In the genomic region with DNA sequence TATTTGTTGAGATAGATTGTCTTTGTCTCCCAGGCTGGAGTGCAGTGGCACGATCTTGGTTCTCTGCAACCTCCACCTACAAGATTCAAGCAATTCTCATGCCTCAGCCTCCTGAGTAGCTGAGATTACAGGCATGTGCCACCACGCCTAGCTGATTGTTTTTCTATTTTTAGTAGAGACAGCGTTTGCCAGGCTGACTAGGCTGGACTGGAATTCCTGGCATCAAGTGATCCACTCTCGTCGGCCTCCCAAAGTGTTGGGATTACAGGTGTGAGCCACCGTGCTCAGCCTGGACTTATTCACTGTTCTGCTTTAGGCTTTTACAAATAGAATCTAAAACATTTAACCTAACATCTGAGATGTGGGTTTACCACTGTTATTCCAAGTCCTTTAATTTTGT, we compare ENCODE assay signal across 19 cellular contexts.
DNase-seq lines count a peak whose midpoint lies in the region; ATAC-seq and TF ChIP-seq lines count a peak whose summit lies in the region.
"Had no signal": no experiment of that assay in that cellular context is flagged by ENCODE, and none has a peak within 500 bp of the region (broad histone marks: within the 10 kb centered on the region; RNA-seq: fewer than 3 reads in every experiment).

No MANE protein-coding gene starts in this region.

- peak; percentile 34 for ATAC-seq in Right ventricle myocardium superior (ENCODE audit: poor library complexity)
- peak; percentile 69 for ATAC-seq in foreskin keratinocyte
- no peak for ATAC-seq in omental fat pad (ENCODE audit: low FRiP score)
- ATAC-seq in GM19328 (IDR thresholded peaks at IDR 0.05; ENCODE audit: unreplicated experiment) = no peak

- no peaks in the 10 kb centered on the region for H3K4me1 ChIP-seq in foreskin keratinocyte
- H3K4me1 ChIP-seq: BLaER1 treated with 17β-estradiol and CSF1 and Interleukin-3, amounts not matched to agents 10 nM and 100 nM; Peyer's patch; SJCRH30 had no signal

- TF ChIP-seq CTCF in foreskin keratinocyte (conservative IDR thresholded peaks at IDR 0.05) (no peak), omental fat pad (IDR thresholded peaks at IDR 0.05) (no peak)

- no peaks in the 10 kb centered on the region for H3K27me3 ChIP-seq in foreskin keratinocyte
- H3K27me3 ChIP-seq: BLaER1 treated with 17β-estradiol and CSF1 and Interleukin-3, amounts not matched to agents 10 nM and 100 nM; Peyer's patch; SJCRH30 had no signal

- DNase-seq in Right ventricle myocardium superior (no peak), cardiac septum (ENCODE audit: low spot score) (no peak), astrocyte of the hippocampus (ENCODE audit: low read depth, low spot score) (peak; percentile 11), foreskin keratinocyte (peak; percentile 26 to 71), SHP77 treated with DMSO at 0.1 percent for 48 hours (lab: John Stamatoyannopoulos, UW) (no peak), KBM-7 (no peak), omental fat pad (ENCODE audit: low spot score) (no peak)
- DNase-seq: 8988T, H9, KG1, MM.1S, NCI-H1105 treated with DMSO at 0.1 percent for 48 hours, NCI-H1930, NCI-H2171, NCI-H82, Peyer's patch, SJCRH30 had no signal

- in situ Hi-C loops in KBM-7 (cut with MboI; ENCODE audit: low pct_unique_long_range_greater_than_20kb, low sequenced_read_pairs) = no loop called here

- no peak overlapping the region for H3K27ac ChIP-seq in foreskin keratinocyte
- H3K27ac ChIP-seq: BLaER1 treated with 17β-estradiol and CSF1 and Interleukin-3, amounts not matched to agents 10 nM and 100 nM; Peyer's patch; SJCRH30 had no signal

- intact Hi-C loops in Right ventricle myocardium superior (cut with DNase I) (no loop called here), cardiac septum (cut with DNase I) (no loop called here)

Comparison
In these comparisons a context has a peak if more than half of its experiments do, and no peak if none do; other contexts are left out.
1. ATAC-seq: peak in Right ventricle myocardium superior (single experiment) and foreskin keratinocyte (single experiment); none in omental fat pad (single experiment) and GM19328 (single experiment).
2. DNase-seq: peak in astrocyte of the hippocampus (single experiment) and foreskin keratinocyte (2 of 2); none in Right ventricle myocardium superior (single experiment), cardiac septum (single experiment), SHP77 treated with DMSO at 0.1 percent for 48 hours (single experiment), KBM-7 (single experiment) and omental fat pad (single experiment).